ENCODE assay signal across 10 cellular contexts in genomic region chr18:78986018-78986481, GRCh38. TPM values are rescaled to one million over a fixed set of nuclear protein-coding genes. Genes with fewer than 3 reads are reported as not detected.
A peak's percentile ranks its signal among the peaks of the same experiment; 100 is the strongest.
DNase-seq lines count a peak whose midpoint lies in the region; ATAC-seq and TF ChIP-seq lines count a peak whose summit lies in the region.
"Had no signal": no experiment of that assay in that cellular context is flagged by ENCODE, and none has a peak within 500 bp of the region (broad histone marks: within the 10 kb centered on the region; RNA-seq: fewer than 3 reads in every experiment).

No MANE protein-coding gene starts in this region.

- no peak overlapping the region for H3K27ac Mint-ChIP-seq in activated CD4-positive, alpha-beta T cell treated with anti-CD3 and anti-CD28 coated beads for 36 hours
- H3K27ac Mint-ChIP-seq in activated CD4-positive, alpha-beta T cell treated with anti-CD3 and anti-CD28 coated beads, Interleukin-2, amount 10 ng/mL, durations not matched to agents 24 days and 14 days, result no peak overlapping the region
- H3K27ac Mint-ChIP-seq: CD4-positive, CD25-positive, alpha-beta regulatory T cell; naive B cell had no signal

- ATAC-seq in activated CD4-positive, alpha-beta T cell treated with anti-CD3 and anti-CD28 coated beads for 36 hours, result peak; percentile 36
- ATAC-seq in sciatic nerve (peak; percentile 44), HG03432 (IDR thresholded peaks at IDR 0.05; ENCODE audit: unreplicated experiment) (no peak)

- peaks cover 3% of the 10 kb centered on the region for H3K9me3 Mint-ChIP-seq in activated CD4-positive, alpha-beta T cell treated with anti-CD3 and anti-CD28 coated beads for 36 hours (ENCODE audit: low read depth)
- peaks cover 6% of the 10 kb centered on the region for H3K9me3 Mint-ChIP-seq in activated CD4-positive, alpha-beta T cell treated with anti-CD3 and anti-CD28 coated beads, Interleukin-2, amount 10 ng/mL, durations not matched to agents 24 days and 14 days

- intact Hi-C loops in activated CD4-positive, alpha-beta T cell treated with anti-CD3 and anti-CD28 coated beads for 36 hours (cut with DNase I, micrococcal nuclease), result loop anchor here (1.0 to 10.0 kb wide), 5 partner anchors 109 to 1221 kb away; no protein-coding TSS in a partner anchor
- intact Hi-C loops in activated CD4-positive, alpha-beta T cell treated with anti-CD3 and anti-CD28 coated beads, Interleukin-2, amount 10 ng/mL, durations not matched to agents 24 days and 14 days (cut with micrococcal nuclease), result no loop called here
- intact Hi-C loops in sciatic nerve (cut with DNase I), result loop anchor here (10.0 kb wide), 1 partner anchor 911 kb away; no protein-coding TSS in a partner anchor

- H3K27me3 Mint-ChIP-seq in activated CD4-positive, alpha-beta T cell treated with anti-CD3 and anti-CD28 coated beads for 36 hours, result peaks cover 58% of the 10 kb centered on the region
- H3K27me3 Mint-ChIP-seq in activated CD4-positive, alpha-beta T cell treated with anti-CD3 and anti-CD28 coated beads, Interleukin-2, amount 10 ng/mL, durations not matched to agents 24 days and 14 days, result peaks cover 73% of the 10 kb centered on the region

- DNase-seq in activated CD4-positive, alpha-beta T cell treated with anti-CD3 and anti-CD28 coated beads for 36 hours, result peak; percentile 56
- DNase-seq in activated CD4-positive, alpha-beta T cell treated with anti-CD3 and anti-CD28 coated beads, Interleukin-2, amount 10 ng/mL, durations not matched to agents 24 days and 14 days, result no peak
- DNase-seq in NCI-H82 (lab: John Stamatoyannopoulos, UW), result peak; percentile 59
- DNase-seq in fibroblast of mammary gland (ENCODE audit: low read depth), result peak; percentile 6
- no peak for DNase-seq in sciatic nerve (ENCODE audit: low spot score)
- no peak for DNase-seq in mesenteric fat pad (ENCODE audit: low spot score)
- DNase-seq in activated CD4-positive, alpha-beta T cell treated with anti-CD3 and anti-CD28 coated beads, Interleukin-2, amount 50 U/mL, for 48 hours, result no peak
- DNase-seq: CD4-positive, CD25-positive, alpha-beta regulatory T cell; naive B cell had no signal

- no peak overlapping the region for H3K4me3 ChIP-seq in fibroblast of mammary gland (ENCODE audit: control insufficient read depth, low read depth, low read length)

- CTCF ChIA-PET in activated CD4-positive, alpha-beta T cell treated with anti-CD3 and anti-CD28 coated beads for 36 hours (lab: Charles Lee), result interaction anchor here (0.6 to 2.2 kb wide), 5 partner anchors 11 to 975 kb away, joined by 3 to 8 read pairs (median 4); no protein-coding TSS in a partner anchor

- peaks cover 5% of the 10 kb centered on the region for H3K4me1 Mint-ChIP-seq in activated CD4-positive, alpha-beta T cell treated with anti-CD3 and anti-CD28 coated beads for 36 hours
- H3K4me1 Mint-ChIP-seq in activated CD4-positive, alpha-beta T cell treated with anti-CD3 and anti-CD28 coated beads, Interleukin-2, amount 10 ng/mL, durations not matched to agents 24 days and 14 days, result peaks cover 6% of the 10 kb centered on the region

- peak; percentile 40 for TF ChIP-seq CTCF in fibroblast of mammary gland (conservative IDR thresholded peaks at IDR 0.05; ENCODE audit: control insufficient read depth, insufficient read depth, low read depth, low read length)

- peaks cover 3% of the 10 kb centered on the region for H3K36me3 Mint-ChIP-seq in activated CD4-positive, alpha-beta T cell treated with anti-CD3 and anti-CD28 coated beads for 36 hours (ENCODE audit: low read depth)
- H3K36me3 Mint-ChIP-seq in activated CD4-positive, alpha-beta T cell treated with anti-CD3 and anti-CD28 coated beads, Interleukin-2, amount 10 ng/mL, durations not matched to agents 24 days and 14 days (ENCODE audit: low read depth), result peaks cover 5% of the 10 kb centered on the region
- H3K36me3 Mint-ChIP-seq: CD4-positive, CD25-positive, alpha-beta regulatory T cell; naive B cell had no signal

- POLR2A ChIA-PET in activated CD4-positive, alpha-beta T cell treated with anti-CD3 and anti-CD28 coated beads for 36 hours (lab: Charles Lee), result no interaction called here

- no peak overlapping the region for H3K4me3 Mint-ChIP-seq in activated CD4-positive, alpha-beta T cell treated with anti-CD3 and anti-CD28 coated beads for 36 hours
- no peak overlapping the region for H3K4me3 Mint-ChIP-seq in activated CD4-positive, alpha-beta T cell treated with anti-CD3 and anti-CD28 coated beads, Interleukin-2, amount 10 ng/mL, durations not matched to agents 24 days and 14 days
- H3K4me3 Mint-ChIP-seq: CD4-positive, CD25-positive, alpha-beta regulatory T cell; naive B cell had no signal

RNA-seq across cellular contexts. Expression of gene SALL3, which starts 6.4 kb away (rescaled TPM):
- total RNA-seq in activated CD4-positive, alpha-beta T cell treated with anti-CD3 and anti-CD28 coated beads for 36 hours, result not detected
- not detected in 2 replicates for total RNA-seq in activated CD4-positive, alpha-beta T cell treated with anti-CD3 and anti-CD28 coated beads, Interleukin-2, amount 10 ng/mL, durations not matched to agents 24 days and 14 days
- total RNA-seq in sciatic nerve (0.09 TPM), mesenteric fat pad (not detected)
- total RNA-seq: CD4-positive, CD25-positive, alpha-beta regulatory T cell had no signal

Comparison
In these comparisons a context has a peak if more than half of its experiments do, and no peak if none do; other contexts are left out.
1. DNase-seq: peak in activated CD4-positive, alpha-beta T cell treated with anti-CD3 and anti-CD28 coated beads for 36 hours (single experiment), NCI-H82 (single experiment) and fibroblast of mammary gland (single experiment); none in activated CD4-positive, alpha-beta T cell treated with anti-CD3 and anti-CD28 coated beads, Interleukin-2, amount 10 ng/mL, durations not matched to agents 24 days and 14 days (single experiment), sciatic nerve (single experiment), mesenteric fat pad (single experiment) and activated CD4-positive, alpha-beta T cell treated with anti-CD3 and anti-CD28 coated beads, Interleukin-2, amount 50 U/mL, for 48 hours (0 of 2).